In genomic region chr3:184351511-184352148, GRCh38 we compare ENCODE assay signal across 26 cellular contexts. TPM values are rescaled to one million over a fixed set of nuclear protein-coding genes. Genes with fewer than 3 reads are reported as not detected.
DNase-seq lines count a peak whose midpoint lies in the region; ATAC-seq, FAIRE-seq and TF ChIP-seq lines count a peak whose summit lies in the region.
"Had no signal": no experiment of that assay in that cellular context is flagged by ENCODE, and none has a peak within 500 bp of the region (broad histone marks: within the 10 kb centered on the region; RNA-seq: fewer than 3 reads in every experiment).

No MANE protein-coding gene starts in this region.

- H3K4me1 ChIP-seq in body of pancreas (peaks cover 39% of the 10 kb centered on the region), pancreas (peaks cover 0 to 16% (median 5%) of the 10 kb centered on the region in 3 donors)
- H3K4me1 ChIP-seq: lower lobe of right lung, upper lobe of left lung had no signal

- peak; percentile 43 for DNase-seq in ELF-1 (ENCODE audit: low read depth, low spot score)
- DNase-seq in body of pancreas = no peak
- DNase-seq in left colon = no peak
- peak in 1 of 6 donors; percentile 50 for DNase-seq in pancreas
- no peak for DNase-seq in activated T-cell treated with anti-CD3 and anti-CD28 coated beads for 4 hours
- DNase-seq in GM20000 (ENCODE audit: low spot score) = no peak
- DNase-seq in KG1 (lab: John Stamatoyannopoulos, UW) = no peak
- no peak for DNase-seq in NCI-H2171 treated with DMSO at 0.1 percent for 48 hours (lab: John Stamatoyannopoulos, UW)
- DNase-seq: activated CD4-positive, alpha-beta memory T cell treated with anti-CD3 and anti-CD28 coated beads for 36 hours; activated T-cell treated with anti-CD3 and anti-CD28 coated beads, Interleukin-2, amount 50 U/mL, for 24 hours; brain microvascular endothelial cell; CD8-positive, alpha-beta memory T cell; dermis blood vessel endothelial cell; DMS79 treated with DMSO at 0.1 percent for 48 hours; GM23248; lower lobe of right lung; NCI-H2081 treated with DMSO at 0.1 percent for 48 hours; NCI-H524 treated with DMSO at 0.1 percent for 48 hours; OCI-M1; stimulated activated CD4-positive, alpha-beta T cell treated with anti-CD3 and anti-CD28 coated beads, Interleukin-15, amount 100 ng/mL, for 24 hours; stimulated activated naive B cell treated with anti-CD40 and anti-IgM and Interleukin-4, amounts not matched to agents 10 μg/mL and 1 μg/mL and 100 μg/mL, for 72 hours; upper lobe of left lung had no signal

- no peak for TF ChIP-seq CTCF in body of pancreas (IDR thresholded peaks at IDR 0.05)
- no peak for TF ChIP-seq CTCF in pancreas (IDR thresholded peaks at IDR 0.05)
- TF ChIP-seq CTCF in GM20000 (IDR thresholded peaks at IDR 0.05; ENCODE audit: extremely low read depth, missing control alignments) = no peak

- intact Hi-C loops in body of pancreas (cut with DNase I) = no loop called here
- intact Hi-C loops in left colon (cut with DNase I, micrococcal nuclease) = no loop called here
- intact Hi-C loops in pancreas (cut with DNase I) = no loop called here

- H3K4me3 ChIP-seq in body of pancreas (no peak overlapping the region), pancreas (no peak overlapping the region)
- H3K4me3 ChIP-seq: GM23248, lower lobe of right lung, upper lobe of left lung had no signal

- WGBS in body of pancreas, 2 donors = 44% methylated on average over 9 of the region's 9 CpGs
- WGBS in pancreas, 2 donors = 40 to 41% methylated on average over 9 of the region's 9 CpGs

- TF ChIP-seq POLR2A in body of pancreas (IDR thresholded peaks at IDR 0.05) = no peak

- H3K9me3 ChIP-seq in body of pancreas (no peaks in the 10 kb centered on the region), pancreas (no peaks in the 10 kb centered on the region)
- H3K9me3 ChIP-seq: lower lobe of right lung, upper lobe of left lung had no signal

- no peak for FAIRE-seq in pancreas (lab: Jason Lieb, UNC)

- peak overlapping the region in 3 of 4 donors; percentile 57 to 78 (median 78) for H3K27ac ChIP-seq in body of pancreas
- peak overlapping the region in 3 of 4 donors; percentile 28 to 72 (median 62) for H3K27ac ChIP-seq in pancreas
- H3K27ac ChIP-seq: brain microvascular endothelial cell, GM23248, lower lobe of right lung, upper lobe of left lung had no signal

- ATAC-seq in body of pancreas (no peak), left colon (peak; percentile 12), pancreas (peak in 1 of 4 donors; percentile 2)
- ATAC-seq: lower lobe of right lung; natural killer cell treated with Interleukin-12 subunit alpha and Interleukin-12 subunit beta and Interleukin-15 and Interleukin-18, amount 100 ng/mL, for 72 hours; stimulated activated naive B cell treated with anti-CD40 and anti-IgM and Interleukin-4, amounts not matched to agents 10 μg/mL and 1 μg/mL and 100 μg/mL, for 72 hours had no signal

- no peaks in the 10 kb centered on the region for H3K36me3 ChIP-seq in body of pancreas (replicated peaks in 1 of 2; ENCODE audit: insufficient read depth in 1 of 2, low read depth in 2 of 2)
- no peaks in the 10 kb centered on the region for H3K36me3 ChIP-seq in pancreas
- H3K36me3 ChIP-seq: brain microvascular endothelial cell had no signal

- H3K27me3 ChIP-seq in body of pancreas = no peaks in the 10 kb centered on the region
- H3K27me3 ChIP-seq in pancreas = no peaks in the 10 kb centered on the region
- H3K27me3 ChIP-seq: brain microvascular endothelial cell, upper lobe of left lung had no signal

RNA-seq across cellular contexts. Expression of gene CLCN2, which starts 9.8 kb away (rescaled TPM):
- total RNA-seq in body of pancreas (10 to 100 TPM in 1 of 2 donors, 1 to 10 TPM in 1; 7.5 to 12.2 TPM), left colon (10 to 100 TPM; 73.2 to 89.9 TPM), pancreas (1 to 10 TPM; 4.9 to 9.2 (median 6.2) TPM)
- polyA plus RNA-seq in pancreas = 10 to 100 TPM; 22.2 to 25.5 TPM

RNA-seq across cellular contexts. Expression of gene POLR2H, which starts 9.9 kb away (rescaled TPM):
- total RNA-seq in body of pancreas (100 to 1,000 TPM in 1 of 2 donors, 10 to 100 TPM in 1; 32.4 to 137 TPM), left colon (10 to 100 TPM; 96.7 to 96.8 TPM), pancreas (10 to 100 TPM; 19.7 to 38.2 (median 25.7) TPM)
- polyA plus RNA-seq in pancreas = 100 to 1,000 TPM in 1 of 2 donors, 10 to 100 TPM in 1; 98.0 to 116 TPM

RNA-seq across cellular contexts. Expression of gene FAM131A, which starts 14.2 kb away (rescaled TPM):
- total RNA-seq in body of pancreas = 10 to 100 TPM; 11.5 to 13.5 TPM
- total RNA-seq in left colon = 10 to 100 TPM; 16.2 to 20.9 TPM
- 1 to 10 TPM; 4.0 to 7.9 (median 6.4) TPM for total RNA-seq in pancreas
- polyA plus RNA-seq in pancreas = 10 to 100 TPM; 12.7 to 22.5 TPM

RNA-seq across cellular contexts. Expression of gene THPO, which starts 26.4 kb away (rescaled TPM):
- not detected for total RNA-seq in body of pancreas
- total RNA-seq in left colon = not detected
- total RNA-seq in pancreas = under 1 TPM in 5 of 6 donors, not detected in 1; 0.28 to 0.72 (median 0.54) TPM
- 1 to 10 TPM in 1 of 2 donors, under 1 TPM in 1; 0.40 to 1.3 TPM for polyA plus RNA-seq in pancreas
- total RNA-seq: activated CD4-positive, alpha-beta memory T cell treated with anti-CD3 and anti-CD28 coated beads for 36 hours; CD8-positive, alpha-beta memory T cell; dermis blood vessel endothelial cell; esophagus mucosa; glomerular endothelial cell; GM23248; natural killer cell treated with Interleukin-12 subunit alpha and Interleukin-12 subunit beta and Interleukin-15 and Interleukin-18, amount 100 ng/mL, for 72 hours; T-helper 2 cell treated with Interferon-gamma antibody and Interleukin-4, amounts not matched to agents 100 ng/mL and 5 ng/mL, for 36 hours had no signal
- polyA plus RNA-seq: CD8-positive, alpha-beta memory T cell; GM23248 had no signal

RNA-seq across cellular contexts. Expression of gene CHRD, which starts 28.2 kb away (rescaled TPM):
- total RNA-seq in body of pancreas (10 to 100 TPM; 47.2 to 50.4 TPM), left colon (1 to 10 TPM; 2.1 to 2.6 TPM), pancreas (10 to 100 TPM; 11.0 to 31.4 (median 17.3) TPM)
- polyA plus RNA-seq in pancreas = 10 to 100 TPM; 23.3 to 96.7 TPM
- total RNA-seq: natural killer cell treated with Interleukin-12 subunit alpha and Interleukin-12 subunit beta and Interleukin-15 and Interleukin-18, amount 100 ng/mL, for 72 hours; T-helper 2 cell treated with Interferon-gamma antibody and Interleukin-4, amounts not matched to agents 100 ng/mL and 5 ng/mL, for 36 hours had no signal
- polyA plus RNA-seq: CD8-positive, alpha-beta memory T cell had no signal

Comparison
In these comparisons a context has a peak if more than half of its experiments do, and no peak if none do; other contexts are left out.
1. RNA of gene CLCN2, which starts 9.8 kb away (total RNA-seq): 73.2 to 89.9 TPM in left colon; 7.5 to 12.2 TPM in body of pancreas and 4.9 to 9.2 TPM in pancreas; every median in the first group is over 4 times any median in the second.